9 cellular contexts compared by ENCODE assay signal in genomic region chr4:185096032-185096653, GRCh38. TPM values are rescaled to one million over a fixed set of nuclear protein-coding genes. Genes with fewer than 3 reads are reported as not detected.
A peak's percentile ranks its signal among the peaks of the same experiment; 100 is the strongest.
DNase-seq lines count a peak whose midpoint lies in the region; ATAC-seq and TF ChIP-seq lines count a peak whose summit lies in the region.
"Had no signal": no experiment of that assay in that cellular context is flagged by ENCODE, and none has a peak within 500 bp of the region (broad histone marks: within the 10 kb centered on the region; RNA-seq: fewer than 3 reads in every experiment).

No MANE protein-coding gene starts in this region.

- no peak overlapping the region for H2AFZ ChIP-seq in GM23338
- H2AFZ ChIP-seq in OCI-LY7 (ENCODE audit: low read length) = no peak overlapping the region

- H3K9me2 ChIP-seq in GM23338 (ENCODE audit: insufficient read depth) (no peaks in the 10 kb centered on the region), OCI-LY7 (ENCODE audit: insufficient read depth, low read length) (no peaks in the 10 kb centered on the region)

- no peak overlapping the region for H3K4me3 Mint-ChIP-seq in CD8-positive, alpha-beta T cell
- no peak overlapping the region for H3K4me3 Mint-ChIP-seq in GM23338
- no peak overlapping the region for H3K4me3 Mint-ChIP-seq in endothelial cell (ENCODE audit: unreplicated experiment)
- no peak overlapping the region for H3K4me3 Mint-ChIP-seq in nephron progenitor cell
- no peak overlapping the region for H3K4me3 Mint-ChIP-seq in stimulated activated naive B cell treated with anti-CD40 and anti-IgM and Interleukin-4, amounts not matched to agents 10 μg/mL and 1 μg/mL and 100 μg/mL, for 72 hours
- H3K4me3 Mint-ChIP-seq: immature natural killer cell had no signal

- no peak overlapping the region for H3K27ac ChIP-seq in CD8-positive, alpha-beta T cell (ENCODE audit: low read depth, low read length)
- no peak overlapping the region for H3K27ac ChIP-seq in GM23338 (ENCODE audit: low read depth)
- H3K27ac ChIP-seq in OCI-LY7 (ENCODE audit: low read depth, low read length, poor library complexity, severe bottlenecking) = no peak overlapping the region

- H3K79me2 ChIP-seq in GM23338 (replicated peaks; ENCODE audit: insufficient read depth) = no peaks in the 10 kb centered on the region
- no peaks in the 10 kb centered on the region for H3K79me2 ChIP-seq in OCI-LY7 (ENCODE audit: insufficient read depth, low read depth, low read length)

- H4K20me1 ChIP-seq in GM23338 (replicated peaks; ENCODE audit: insufficient read depth) = no peaks in the 10 kb centered on the region
- no peaks in the 10 kb centered on the region for H4K20me1 ChIP-seq in OCI-LY7 (ENCODE audit: insufficient read depth, low read length)

- H3K4me1 ChIP-seq in CD8-positive, alpha-beta T cell (ENCODE audit: insufficient read depth, low read length) = no peaks in the 10 kb centered on the region
- H3K4me1 ChIP-seq in GM23338 (ENCODE audit: insufficient read depth) (peaks cover 7% of the 10 kb centered on the region; the same call in 1 of the 2 replicates), OCI-LY7 (ENCODE audit: insufficient read depth, low read length, poor library complexity, severe bottlenecking) (no peaks in the 10 kb centered on the region)

- intact Hi-C loops in CD8-positive, alpha-beta T cell (cut with DNase I, micrococcal nuclease) = loop anchor here (1.0 to 10.0 kb wide), 5 partner anchors 54 to 831 kb away; no protein-coding TSS in a partner anchor
- intact Hi-C loops in OCI-LY7 (cut with micrococcal nuclease; ENCODE audit: unreplicated experiment) = loop anchor here (2.0 kb wide), 2 partner anchors 55 to 351 kb away; no protein-coding TSS in a partner anchor

- no peaks in the 10 kb centered on the region for H3K9me3 ChIP-seq in CD8-positive, alpha-beta T cell (ENCODE audit: low read length)
- no peaks in the 10 kb centered on the region for H3K9me3 ChIP-seq in OCI-LY7 (ENCODE audit: low read length)

- no peaks in the 10 kb centered on the region for H3F3A ChIP-seq in GM23338 (replicated peaks; ENCODE audit: low read depth)

- H3K27me3 ChIP-seq in CD8-positive, alpha-beta T cell (ENCODE audit: insufficient read depth, low read length) = no peaks in the 10 kb centered on the region
- no peaks in the 10 kb centered on the region for H3K27me3 ChIP-seq in GM23338 (ENCODE audit: insufficient read depth)

- peaks cover 17% of the 10 kb centered on the region for H3K27me3 Mint-ChIP-seq in CD8-positive, alpha-beta T cell (ENCODE audit: low read depth)
- peaks cover 5% of the 10 kb centered on the region for H3K27me3 Mint-ChIP-seq in GM23338 (ENCODE audit: insufficient read depth, low read depth, poor library complexity)
- peaks cover 2% of the 10 kb centered on the region for H3K27me3 Mint-ChIP-seq in endothelial cell (ENCODE audit: unreplicated experiment)
- H3K27me3 Mint-ChIP-seq in nephron progenitor cell (ENCODE audit: low read depth, poor library complexity) = peaks cover 6% of the 10 kb centered on the region
- peaks cover 0 to 19% of the 10 kb centered on the region in 2 donors for H3K27me3 Mint-ChIP-seq in stimulated activated naive B cell treated with anti-CD40 and anti-IgM and Interleukin-4, amounts not matched to agents 10 μg/mL and 1 μg/mL and 100 μg/mL, for 72 hours

- TF ChIP-seq POLR2A in GM18505 (IDR thresholded peaks at IDR 0.05; ENCODE audit: borderline replicate concordance, extremely low read depth, insufficient read depth, insufficient read length) = no peak

- H3K36me3 ChIP-seq in CD8-positive, alpha-beta T cell (ENCODE audit: insufficient read depth, low read length) = no peaks in the 10 kb centered on the region
- no peaks in the 10 kb centered on the region for H3K36me3 ChIP-seq in GM23338 (ENCODE audit: insufficient read depth)
- H3K36me3 ChIP-seq in OCI-LY7 (ENCODE audit: insufficient read depth, low read length) = no peaks in the 10 kb centered on the region

- H3K4me3 ChIP-seq in CD8-positive, alpha-beta T cell (ENCODE audit: low read depth, low read length) = no peak overlapping the region
- no peak overlapping the region for H3K4me3 ChIP-seq in GM23338
- no peak overlapping the region for H3K4me3 ChIP-seq in OCI-LY7 (ENCODE audit: low read depth, low read length, poor library complexity, severe bottlenecking)

- no peaks in the 10 kb centered on the region for H3K9me3 Mint-ChIP-seq in CD8-positive, alpha-beta T cell
- H3K9me3 Mint-ChIP-seq in GM23338 (no peaks in the 10 kb centered on the region), endothelial cell (ENCODE audit: unreplicated experiment) (no peaks in the 10 kb centered on the region), nephron progenitor cell (no peaks in the 10 kb centered on the region)
- H3K9me3 Mint-ChIP-seq in stimulated activated naive B cell treated with anti-CD40 and anti-IgM and Interleukin-4, amounts not matched to agents 10 μg/mL and 1 μg/mL and 100 μg/mL, for 72 hours = no peaks in the 10 kb centered on the region
- H3K9me3 Mint-ChIP-seq: immature natural killer cell had no signal

- ATAC-seq in CD8-positive, alpha-beta T cell = no peak
- peak; percentile 27; the same call in 2 of the 3 replicates for ATAC-seq in GM23338
- ATAC-seq in GM18505 (IDR thresholded peaks at IDR 0.05; ENCODE audit: unreplicated experiment) = no peak
- no peak for ATAC-seq in HG03095 (IDR thresholded peaks at IDR 0.05; ENCODE audit: unreplicated experiment)
- ATAC-seq in stimulated activated naive B cell treated with anti-CD40 and anti-IgM and Interleukin-4, amounts not matched to agents 10 μg/mL and 1 μg/mL and 100 μg/mL, for 72 hours (replicated peaks) = no peak

- H3K36me3 Mint-ChIP-seq in CD8-positive, alpha-beta T cell = no peaks in the 10 kb centered on the region
- H3K36me3 Mint-ChIP-seq in GM23338 (ENCODE audit: low read depth) (no peaks in the 10 kb centered on the region), endothelial cell (ENCODE audit: low read depth, unreplicated experiment) (no peaks in the 10 kb centered on the region), nephron progenitor cell (ENCODE audit: low read depth) (no peaks in the 10 kb centered on the region)
- H3K36me3 Mint-ChIP-seq in stimulated activated naive B cell treated with anti-CD40 and anti-IgM and Interleukin-4, amounts not matched to agents 10 μg/mL and 1 μg/mL and 100 μg/mL, for 72 hours = no peaks in the 10 kb centered on the region
- H3K36me3 Mint-ChIP-seq: immature natural killer cell had no signal

- TF ChIP-seq CTCF in CD8-positive, alpha-beta T cell (IDR thresholded peaks at IDR 0.05) = peak; percentile 59
- TF ChIP-seq CTCF in GM23338 (conservative IDR thresholded peaks at IDR 0.05; ENCODE audit: low read depth in 2 of 2) (peak; percentile 75 to 90), OCI-LY7 (conservative IDR thresholded peaks at IDR 0.05; ENCODE audit: low read length) (peak; percentile 90), endothelial cell (IDR thresholded peaks at IDR 0.05; ENCODE audit: unreplicated experiment) (peak; percentile 66), nephron progenitor cell (IDR thresholded peaks at IDR 0.05) (peak; percentile 55)

- peak in 3 of 7 experiments; percentile 20 to 24 (median 21) for DNase-seq in CD8-positive, alpha-beta T cell
- DNase-seq in GM23338 (ENCODE audit: low spot score) (peak; percentile 70), OCI-LY7 (ENCODE audit: low spot score) (peak; percentile 60), endothelial cell (ENCODE audit: low spot score) (peak; percentile 41), nephron progenitor cell (no peak)
- DNase-seq in stimulated activated naive B cell treated with anti-CD40 and anti-IgM and Interleukin-4, amounts not matched to agents 10 μg/mL and 1 μg/mL and 100 μg/mL, for 72 hours = no peak

- no TSS peak for BruUV-seq in OCI-LY7 (replicated peaks; lab: Mats Ljungman, UMichigan)

- CTCF ChIA-PET in CD8-positive, alpha-beta T cell (lab: Charles Lee) = interaction anchor here (0.7 to 1.8 kb wide), 12 partner anchors 8 to 1807 kb away, joined by 3 to 7 read pairs (median 3); no protein-coding TSS in a partner anchor
- CTCF ChIA-PET in OCI-LY7 (lab: Charles Lee; ENCODE audit: unreplicated experiment) = interaction anchor here (0.6 to 1.4 kb wide), 2 partner anchors 56 to 57 kb away, joined by 3 to 4 read pairs; no protein-coding TSS in a partner anchor

- H3K4me1 Mint-ChIP-seq in CD8-positive, alpha-beta T cell (ENCODE audit: low read depth) = no peaks in the 10 kb centered on the region
- H3K4me1 Mint-ChIP-seq in GM23338 (peaks cover 18% of the 10 kb centered on the region), endothelial cell (ENCODE audit: unreplicated experiment) (no peaks in the 10 kb centered on the region), nephron progenitor cell (peaks cover 18% of the 10 kb centered on the region)
- H3K4me1 Mint-ChIP-seq in stimulated activated naive B cell treated with anti-CD40 and anti-IgM and Interleukin-4, amounts not matched to agents 10 μg/mL and 1 μg/mL and 100 μg/mL, for 72 hours = no peaks in the 10 kb centered on the region
- H3K4me1 Mint-ChIP-seq: immature natural killer cell had no signal

- H3K4me2 ChIP-seq in GM23338 (no peak overlapping the region), OCI-LY7 (ENCODE audit: low read length) (no peak overlapping the region)

- POLR2A ChIA-PET in CD8-positive, alpha-beta T cell (lab: Charles Lee) = interaction anchor here (0.6 kb wide), 1 partner anchor 572 kb away, joined by 4 read pairs; no protein-coding TSS in a partner anchor
- POLR2A ChIA-PET in OCI-LY7 (lab: Charles Lee) = interaction anchor here (0.6 to 2.0 kb wide), 13 partner anchors 9 to 1623 kb away, joined by 3 to 7 read pairs (median 4); no protein-coding TSS in a partner anchor

- no peak overlapping the region for H3K27ac Mint-ChIP-seq in CD8-positive, alpha-beta T cell
- H3K27ac Mint-ChIP-seq in GM23338 (no peak overlapping the region), endothelial cell (ENCODE audit: unreplicated experiment) (no peak overlapping the region), nephron progenitor cell (no peak overlapping the region)
- no peak overlapping the region for H3K27ac Mint-ChIP-seq in stimulated activated naive B cell treated with anti-CD40 and anti-IgM and Interleukin-4, amounts not matched to agents 10 μg/mL and 1 μg/mL and 100 μg/mL, for 72 hours
- H3K27ac Mint-ChIP-seq: immature natural killer cell had no signal

TF ChIP-seq in GM23338, 12 proteins besides CTCF, POLR2A, EP300 and RAD21 (continues in another document):
- TF ChIP-seq EZH2phosphoT487 (IDR thresholded peaks at IDR 0.05; ENCODE audit: unreplicated experiment) (no peak), EZH2 (IDR thresholded peaks at IDR 0.05; ENCODE audit: low read depth, unreplicated experiment) (no peak), ZNF114 (CRISPR knock-in tag; IDR thresholded peaks at IDR 0.05) (no peak)

RNA-seq across cellular contexts. Expression of gene SLC25A4, which starts 46.9 kb away (rescaled TPM):
- 10 to 100 TPM; 10.0 to 11.0 TPM for total RNA-seq in CD8-positive, alpha-beta T cell
- 43.3 and 43.6 TPM in 2 replicates for total RNA-seq in GM23338 (2014; rRNA removed; shearing (Covaris generic))
- polyA plus RNA-seq in GM23338 (2016; fragmentation: Nextera tagmentation; extraction: Ambion mirVana) = 62.8 and 66.5 TPM in 2 replicates
- 24.1 and 29.6 TPM in 2 replicates for total RNA-seq in OCI-LY7 (2014; rRNA removed; shearing (Covaris generic))
- 28.4 and 38.2 TPM in 2 replicates for total RNA-seq in OCI-LY7 (2022)
- total RNA-seq in endothelial cell (ENCODE audit: unreplicated experiment) = 8.9 TPM

Comparison
In these comparisons a context has a peak if more than half of its experiments do, and no peak if none do; other contexts are left out.
1. DNase-seq: peak in GM23338 (single experiment), OCI-LY7 (single experiment) and endothelial cell (single experiment); none in nephron progenitor cell (single experiment) and stimulated activated naive B cell treated with anti-CD40 and anti-IgM and Interleukin-4, amounts not matched to agents 10 μg/mL and 1 μg/mL and 100 μg/mL, for 72 hours (single experiment).
2. Peak in every context shown above with its lines, with median percentiles within 50 percentile points of each other: CTCF ChIP-seq.